Comparison of ENCODE assay signal across 12 cellular contexts in the genomic region with DNA sequence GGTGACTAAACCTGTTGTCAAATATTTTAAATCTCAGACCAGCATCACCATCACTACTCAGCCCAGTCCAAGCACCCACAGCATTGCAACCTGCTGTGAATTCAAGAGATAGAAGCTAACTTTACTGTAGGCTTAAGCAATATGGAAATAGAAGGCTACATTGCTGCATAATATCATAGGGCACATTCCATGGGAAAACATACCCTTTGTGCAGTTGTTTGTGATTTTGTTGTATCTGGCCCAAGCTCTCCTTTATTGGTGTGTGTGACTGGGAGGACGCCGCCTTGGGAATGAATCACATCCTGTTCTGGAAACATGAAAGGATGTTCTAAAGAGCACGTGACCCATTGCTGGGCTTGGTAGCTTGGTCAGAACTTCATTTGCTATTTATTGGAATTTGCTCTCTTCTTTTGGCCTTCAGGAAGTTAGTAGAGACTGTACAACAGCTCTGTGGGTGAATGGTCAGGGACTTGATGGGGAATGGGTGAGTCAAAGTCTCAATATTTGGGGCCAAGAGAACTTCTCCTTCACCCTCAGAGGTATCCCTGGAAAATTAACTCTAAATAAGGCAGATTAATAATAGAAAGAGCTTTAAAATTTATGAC.
DNase-seq lines count a peak whose midpoint lies in the region; ATAC-seq and TF ChIP-seq lines count a peak whose summit lies in the region.
"Had no signal": no experiment of that assay in that cellular context is flagged by ENCODE, and none has a peak within 500 bp of the region (broad histone marks: within the 10 kb centered on the region; RNA-seq: fewer than 3 reads in every experiment).

No MANE protein-coding gene starts in this region.

- H3K9ac ChIP-seq in fibroblast of lung (ENCODE audit: insufficient read depth, low read length): no peak overlapping the region

- H3K36me3 ChIP-seq in fibroblast of lung (ENCODE audit: control insufficient read depth, insufficient read depth, low read length) (no peaks in the 10 kb centered on the region), psoas muscle (ENCODE audit: insufficient read depth in 1 of 2, low read depth in 1 of 2) (no peaks in the 10 kb centered on the region), upper lobe of left lung (no peaks in the 10 kb centered on the region)
- H3K36me3 ChIP-seq: SJCRH30, tibial artery had no signal

- intact Hi-C loops in psoas muscle (cut with DNase I): no loop called here

- H3K27me3 ChIP-seq in fibroblast of lung (ENCODE audit: control insufficient read depth, insufficient read depth, low read length) (no peaks in the 10 kb centered on the region), psoas muscle (ENCODE audit: insufficient read depth in 3 of 3, low read length in 2 of 3) (no peaks in the 10 kb centered on the region), upper lobe of left lung (no peaks in the 10 kb centered on the region)
- H3K27me3 ChIP-seq: SJCRH30, tibial artery had no signal

- H3K9me3 ChIP-seq in fibroblast of lung (ENCODE audit: control insufficient read depth, insufficient read depth, low read depth, low read length) (no peaks in the 10 kb centered on the region), psoas muscle (no peaks in the 10 kb centered on the region), upper lobe of left lung (no peaks in the 10 kb centered on the region)
- H3K9me3 ChIP-seq: SJCRH30, tibial artery had no signal

- H3K27ac ChIP-seq in fibroblast of lung (ENCODE audit: insufficient read depth, low read length) (no peak overlapping the region), psoas muscle (no peak overlapping the region), upper lobe of left lung (no peak overlapping the region)
- H3K27ac ChIP-seq: SJCRH30, tibial artery had no signal

- TF ChIP-seq EP300 in upper lobe of left lung (IDR thresholded peaks at IDR 0.05): no peak

- H3K4me2 ChIP-seq in fibroblast of lung (ENCODE audit: extremely low read depth, insufficient read depth, low read length): no peak overlapping the region

- H4K20me1 ChIP-seq in fibroblast of lung (ENCODE audit: control insufficient read depth, extremely low read depth, insufficient read depth, low read length): no peaks in the 10 kb centered on the region

- no peak for TF ChIP-seq POLR2A in upper lobe of left lung (IDR thresholded peaks at IDR 0.05)

- WGBS in psoas muscle, 3 donors: 53 to 61% (median 55%) methylated on average over 3 of the region's 3 CpGs
- 71 to 75% methylated on average over 3 of the region's 3 CpGs for WGBS in upper lobe of left lung, 2 donors

- peak; percentile 48 for DNase-seq in ELF-1 (ENCODE audit: low read depth, low spot score)
- peak; percentile 96 for DNase-seq in RPMI7951 (ENCODE audit: low read depth)
- DNase-seq in fibroblast of lung (ENCODE audit: low read depth in 2 of 2): peak; percentile 76 to 89
- peak in 1 of 2 donors; percentile 16 for DNase-seq in psoas muscle
- no peak for DNase-seq in omental fat pad (ENCODE audit: low spot score)
- no peak for DNase-seq in upper lobe of left lung
- DNase-seq: GF-D8, NCI-H1694, SJCRH30 had no signal

- no peak overlapping the region for H3K4me3 ChIP-seq in fibroblast of lung (replicated peaks in 1 of 4; ENCODE audit: control extremely low read depth in 1 of 4, insufficient read depth in 1 of 4, low read depth in 3 of 4, low read length in 4 of 4)
- no peak overlapping the region for H3K4me3 ChIP-seq in psoas muscle
- H3K4me3 ChIP-seq in upper lobe of left lung: no peak overlapping the region
- H3K4me3 ChIP-seq: SJCRH30, tibial artery had no signal

- ATAC-seq in psoas muscle: peak in 3 of 4 donors; percentile 35 to 48 (median 41)
- no peak for ATAC-seq in GM18858 (IDR thresholded peaks at IDR 0.05; ENCODE audit: unreplicated experiment)
- ATAC-seq in omental fat pad (ENCODE audit: low FRiP score): no peak
- no peak for ATAC-seq in upper lobe of left lung (ENCODE audit: low FRiP score in 2 of 2)
- no peak for ATAC-seq in HG03039 (IDR thresholded peaks at IDR 0.05; ENCODE audit: unreplicated experiment)

- H2AFZ ChIP-seq in fibroblast of lung (ENCODE audit: low read length): no peak overlapping the region

- H3K4me1 ChIP-seq in fibroblast of lung (ENCODE audit: control insufficient read depth, extremely low read depth, insufficient read depth, low read length): no peaks in the 10 kb centered on the region
- no peaks in the 10 kb centered on the region for H3K4me1 ChIP-seq in psoas muscle
- H3K4me1 ChIP-seq in upper lobe of left lung: no peaks in the 10 kb centered on the region
- H3K4me1 ChIP-seq: SJCRH30, tibial artery had no signal

- TF ChIP-seq CTCF in fibroblast of lung (conservative IDR thresholded peaks at IDR 0.05 in 1 of 2, IDR thresholded peaks at IDR 0.05 in 1 of 2; ENCODE audit: low read depth in 1 of 2, low read length in 2 of 2) (no peak), psoas muscle (IDR thresholded peaks at IDR 0.05) (no peak), omental fat pad (IDR thresholded peaks at IDR 0.05) (no peak), upper lobe of left lung (IDR thresholded peaks at IDR 0.05) (no peak)

- H3K79me2 ChIP-seq in fibroblast of lung (ENCODE audit: control insufficient read depth, insufficient read depth, low read length): no peaks in the 10 kb centered on the region

Comparison
In these comparisons a context has a peak if more than half of its experiments do, and no peak if none do; other contexts are left out.
1. DNase-seq: peak in ELF-1 (single experiment), RPMI7951 (single experiment) and fibroblast of lung (2 of 2); none in omental fat pad (single experiment) and upper lobe of left lung (0 of 2).
2. ATAC-seq: peak in psoas muscle (3 of 4); none in GM18858 (single experiment), omental fat pad (single experiment), upper lobe of left lung (0 of 2) and HG03039 (single experiment).